1 cellular context compared by ENCODE assay signal in the genomic region with DNA sequence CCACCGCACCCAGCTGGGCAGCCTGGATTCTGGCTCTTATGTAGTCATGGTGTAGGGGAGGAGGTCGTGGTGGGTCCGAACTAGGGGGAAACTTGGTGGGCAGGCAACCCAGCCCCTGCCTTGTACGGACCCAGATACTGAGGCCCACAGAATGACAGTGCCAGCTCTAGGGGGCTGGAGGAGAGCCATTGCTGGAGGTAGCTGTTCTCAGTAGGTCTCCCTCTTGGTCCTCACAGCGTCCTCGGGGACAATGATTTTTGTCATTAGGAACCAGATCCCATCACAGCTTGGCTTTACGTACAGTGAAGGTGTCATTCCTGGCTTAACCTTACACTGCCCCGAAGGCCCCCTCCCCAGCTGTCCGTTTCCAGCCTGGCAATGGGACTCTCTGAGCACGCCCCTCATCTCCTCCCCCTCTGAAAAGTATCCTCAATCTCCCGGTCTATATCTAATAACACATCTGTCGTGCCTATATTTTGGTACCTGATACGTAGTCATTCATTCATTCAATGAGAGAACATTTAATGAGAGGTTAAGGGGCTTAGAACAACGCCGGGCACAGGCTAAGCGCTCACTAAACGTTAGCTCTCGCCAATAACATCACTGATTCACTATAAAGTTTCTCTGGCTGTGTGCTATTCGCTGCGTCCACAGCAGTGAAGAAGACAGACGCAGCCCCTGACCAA.
TF ChIP-seq lines count a peak whose summit lies in the region.

No MANE protein-coding gene starts in this region.

TF ChIP-seq in endothelial cell of umbilical vein, 7 proteins besides CTCF, POLR2A, EP300 and RAD21 (continued from another document):
- TF ChIP-seq EZH2 (IDR thresholded peaks at IDR 0.05; ENCODE audit: borderline replicate concordance, low read depth, low read length, severe bottlenecking) (no peak), FOS (IDR thresholded peaks at IDR 0.05; ENCODE audit: borderline replicate concordance, insufficient read depth, low read length) (no peak), GATA2 (IDR thresholded peaks at IDR 0.05; ENCODE audit: insufficient read depth, insufficient read length, low read depth, low read length) (no peak)
TF ChIP-seq in endothelial cell of umbilical vein: peak in this region for 0.
